Comparison of ENCODE assay signal across 23 cellular contexts in genomic region chr11:73114835-73115220, GRCh38.
"Had no signal": no experiment of that assay in that cellular context is flagged by ENCODE, and none has a peak within 500 bp of the region (broad histone marks: within the 10 kb centered on the region; RNA-seq: fewer than 3 reads in every experiment).

No MANE protein-coding gene starts in this region.

- H3K27me3 ChIP-seq: adrenal gland, ascending aorta, brain microvascular endothelial cell, dorsolateral prefrontal cortex, tibial artery had no signal

- H3K9me3 Mint-ChIP-seq: central memory CD8-positive, alpha-beta T cell had no signal

- ATAC-seq: activated T-cell treated with anti-CD3 and anti-CD28 coated beads, Interleukin-2, amount 50 U/mL, for 4 hours; effector memory CD8-positive, alpha-beta T cell; left lobe of liver; natural killer cell; sciatic nerve had no signal

- H3K4me3 Mint-ChIP-seq: activated naive CD8-positive, alpha-beta T cell; activated T-cell treated with anti-CD3 and anti-CD28 coated beads, Interleukin-2, amount 50 U/mL, for 4 hours; central memory CD8-positive, alpha-beta T cell; effector memory CD8-positive, alpha-beta T cell; natural killer cell; stimulated activated naive CD8-positive, alpha-beta T cell treated with anti-CD3 and anti-CD28 coated beads, Interleukin-15, Interleukin-2, amounts not matched to agents 100 ng/mL and 50 ng/mL, for 24 hours had no signal

- H3K4me2 ChIP-seq: smooth muscle cell had no signal

- H3K4me3 ChIP-seq: adrenal gland, ascending aorta, dorsolateral prefrontal cortex, lower lobe of right lung, smooth muscle cell, tibial artery had no signal

- H3K27me3 Mint-ChIP-seq: activated naive CD8-positive, alpha-beta T cell; central memory CD8-positive, alpha-beta T cell; effector memory CD8-positive, alpha-beta T cell; stimulated activated naive CD8-positive, alpha-beta T cell treated with anti-CD3 and anti-CD28 coated beads, Interleukin-15, Interleukin-2, amounts not matched to agents 100 ng/mL and 50 ng/mL, for 24 hours had no signal

- H3K36me3 ChIP-seq: adrenal gland, brain microvascular endothelial cell, lower lobe of right lung had no signal

- H3K27ac ChIP-seq: adrenal gland, ascending aorta, brain microvascular endothelial cell, dorsolateral prefrontal cortex, lower lobe of right lung, tibial artery had no signal

- H3K4me1 ChIP-seq: ascending aorta had no signal

- DNase-seq: activated CD8-positive, alpha-beta memory T cell treated with anti-CD3 and anti-CD28 coated beads for 24 hours; activated CD8-positive, alpha-beta memory T cell treated with anti-CD3 and anti-CD28 coated beads, Interleukin-2, amount 50 U/mL, for 4 hours; activated naive CD4-positive, alpha-beta T cell; activated T-cell treated with anti-CD3 and anti-CD28 coated beads, Interleukin-2, amount 50 U/mL, for 4 hours; adrenal gland; brain microvascular endothelial cell; dorsolateral prefrontal cortex; effector memory CD8-positive, alpha-beta T cell; foreskin fibroblast; lower lobe of right lung; natural killer cell; stimulated activated CD4-positive, alpha-beta T cell treated with anti-CD3 and anti-CD28 coated beads, Interleukin-15, amount 100 ng/mL, for 24 hours; T-helper 1 cell; T-helper 9 cell; tibial artery had no signal

- H3K27ac Mint-ChIP-seq: activated naive CD8-positive, alpha-beta T cell; activated T-helper 2 cell treated with anti-CD3 and anti-CD28 coated beads, Interferon-gamma antibody, Interleukin-2, Interleukin-4, amounts not matched to agents 10 μg/mL and 5 μg/mL and 100 μg/mL, durations not matched to agents 14 hours and 24 hours and 36 hours; natural killer cell; stimulated activated naive CD8-positive, alpha-beta T cell treated with anti-CD3 and anti-CD28 coated beads, Interleukin-15, Interleukin-2, amounts not matched to agents 100 ng/mL and 50 ng/mL, for 24 hours had no signal

- H3K9me3 ChIP-seq: adrenal gland, ascending aorta, lower lobe of right lung, tibial artery had no signal
